ENCODE assay signal across 12 cellular contexts in genomic region chr2:71747573-71747972, GRCh38.
DNase-seq lines count a peak whose midpoint lies in the region; FAIRE-seq and TF ChIP-seq lines count a peak whose summit lies in the region.
"Had no signal": no experiment of that assay in that cellular context is flagged by ENCODE, and none has a peak within 500 bp of the region (broad histone marks: within the 10 kb centered on the region; RNA-seq: fewer than 3 reads in every experiment).

No MANE protein-coding gene starts in this region.

- H3K36me3 ChIP-seq in ACC112 (ENCODE audit: insufficient read depth, low read length), result no peaks in the 10 kb centered on the region
- no peaks in the 10 kb centered on the region for H3K36me3 ChIP-seq in esophagus squamous epithelium
- no peaks in the 10 kb centered on the region for H3K36me3 ChIP-seq in prostate gland
- H3K36me3 ChIP-seq in kidney (ENCODE audit: control insufficient read depth in 1 of 2, insufficient read depth in 2 of 2, low read length in 2 of 2), result no peaks in the 10 kb centered on the region

- TF ChIP-seq POLR2A in esophagus squamous epithelium (IDR thresholded peaks at IDR 0.05), result no peak
- TF ChIP-seq POLR2A in prostate gland (IDR thresholded peaks at IDR 0.05), result no peak

- WGBS in esophagus squamous epithelium, 2 donors, result 35 to 61% methylated on average over 4 of the region's 4 CpGs
- WGBS in prostate gland, result 60% methylated on average over 4 of the region's 4 CpGs

- no peaks in the 10 kb centered on the region for H3K9me3 ChIP-seq in esophagus squamous epithelium
- H3K9me3 ChIP-seq in prostate gland, result no peaks in the 10 kb centered on the region
- peaks cover 0 to 5% of the 10 kb centered on the region in 2 donors for H3K9me3 ChIP-seq in kidney (ENCODE audit: control insufficient read depth in 1 of 2, low read length in 2 of 2)

- H3K4me3 ChIP-seq in ACC112 (ENCODE audit: low read depth, low read length), result no peak overlapping the region
- no peak overlapping the region for H3K4me3 ChIP-seq in esophagus squamous epithelium
- no peak overlapping the region for H3K4me3 ChIP-seq in prostate gland
- H3K4me3 ChIP-seq in kidney (ENCODE audit: low read length in 2 of 2), result no peak overlapping the region

- H3K27ac ChIP-seq in ACC112 (ENCODE audit: low read depth, low read length) (peak overlapping the region; percentile 31; the same call in 1 of the 2 replicates), esophagus squamous epithelium (peak overlapping the region; percentile 81 to 91 (median 90)), prostate gland (peak overlapping the region; percentile 82 to 90), kidney (ENCODE audit: low read depth in 2 of 2, low read length in 2 of 2) (no peak overlapping the region)

- H2AFZ ChIP-seq in ACC112 (ENCODE audit: low read length, unreplicated experiment), result no peak overlapping the region

- TF ChIP-seq CTCF in esophagus squamous epithelium (IDR thresholded peaks at IDR 0.05), result no peak
- TF ChIP-seq CTCF in prostate gland (IDR thresholded peaks at IDR 0.05), result no peak
- no peak for TF ChIP-seq CTCF in GM10266 (IDR thresholded peaks at IDR 0.05; ENCODE audit: control insufficient read depth, insufficient read depth, low read depth, missing control alignments)
- no peak for TF ChIP-seq CTCF in kidney (IDR thresholded peaks at IDR 0.05; ENCODE audit: borderline replicate concordance, extremely low read depth, insufficient read depth)

- FAIRE-seq in kidney (lab: Jason Lieb, UNC), result no peak

- peak; percentile 8 for DNase-seq in NCI-H1048 (lab: John Stamatoyannopoulos, UW)
- DNase-seq in esophagus squamous epithelium (lab: John Stamatoyannopoulos, UW), result no peak
- peak; percentile 75 for DNase-seq in prostate gland (ENCODE audit: low spot score)
- DNase-seq in GM10266 (ENCODE audit: extremely low spot score), result no peak
- DNase-seq in activated CD8-positive, alpha-beta memory T cell treated with anti-CD3 and anti-CD28 coated beads, Interleukin-2, amount 50 U/mL, for 48 hours, result no peak
- DNase-seq in ecto neural progenitor cell (ENCODE audit: low spot score), result no peak
- DNase-seq in kidney, result no peak
- DNase-seq: activated CD4-positive, CD25-positive, alpha-beta regulatory T cell treated with anti-CD3 and anti-CD28 coated beads, Interleukin-2, amount 50 U/mL, for 72 hours; activated T-cell treated with anti-CD3 and anti-CD28 coated beads, Interleukin-2, amount 50 U/mL, for 72 hours; NCI-H2081; stimulated activated CD4-positive, alpha-beta T cell treated with anti-CD3 and anti-CD28 coated beads, Interleukin-12 subunit alpha, Interleukin-12 subunit beta, amount 100 ng/mL, for 4 hours had no signal

- H3K4me1 ChIP-seq in ACC112 (ENCODE audit: control insufficient read depth, insufficient read depth, low read length, unreplicated experiment) (peaks cover 40% of the 10 kb centered on the region), esophagus squamous epithelium (peaks cover 38 to 81% (median 69%) of the 10 kb centered on the region in 3 donors), prostate gland (replicated peaks) (peaks cover 12% of the 10 kb centered on the region), kidney (ENCODE audit: control insufficient read depth in 1 of 2, insufficient read depth in 1 of 2, low read depth in 1 of 2, low read length in 2 of 2) (peaks cover 0 to 4% of the 10 kb centered on the region in 2 donors)

- no peak overlapping the region for H3K9ac ChIP-seq in kidney (ENCODE audit: low read length in 2 of 2)

- no peaks in the 10 kb centered on the region for H3K79me2 ChIP-seq in ACC112 (ENCODE audit: control insufficient read depth, insufficient read depth, low read length, unreplicated experiment)

- intact Hi-C loops in esophagus squamous epithelium (cut with DNase I), result no loop called here
- intact Hi-C loops in prostate gland (cut with DNase I), result no loop called here
- intact Hi-C loops in kidney (cut with DNase I), result no loop called here

- H3K27me3 ChIP-seq in ACC112 (ENCODE audit: insufficient read depth, low read length) (no peaks in the 10 kb centered on the region), esophagus squamous epithelium (no peaks in the 10 kb centered on the region), prostate gland (replicated peaks; ENCODE audit: insufficient read depth) (no peaks in the 10 kb centered on the region)

Comparison
In these comparisons a context has a peak if more than half of its experiments do, and no peak if none do; other contexts are left out.
1. H3K27ac ChIP-seq: peak in ACC112 (single experiment), esophagus squamous epithelium (4 of 4) and prostate gland (2 of 2); none in kidney (0 of 2).
2. DNase-seq: peak in NCI-H1048 (single experiment) and prostate gland (single experiment); none in esophagus squamous epithelium (single experiment), GM10266 (single experiment), activated CD8-positive, alpha-beta memory T cell treated with anti-CD3 and anti-CD28 coated beads, Interleukin-2, amount 50 U/mL, for 48 hours (single experiment), ecto neural progenitor cell (single experiment) and kidney (single experiment).